Comparison of ENCODE assay signal across 1 cellular context in genomic region chr5:151077419-151077818, GRCh38.
TF ChIP-seq lines count a peak whose summit lies in the region.

No MANE protein-coding gene starts in this region.

TF ChIP-seq in GM12878, 131 proteins besides CTCF, POLR2A, EP300 and RAD21:
- no peak for TF ChIP-seq TAF1 (IDR thresholded peaks at IDR 0.05; ENCODE audit: borderline replicate concordance, low read depth, low read length)
- TF ChIP-seq, protein P1, sequence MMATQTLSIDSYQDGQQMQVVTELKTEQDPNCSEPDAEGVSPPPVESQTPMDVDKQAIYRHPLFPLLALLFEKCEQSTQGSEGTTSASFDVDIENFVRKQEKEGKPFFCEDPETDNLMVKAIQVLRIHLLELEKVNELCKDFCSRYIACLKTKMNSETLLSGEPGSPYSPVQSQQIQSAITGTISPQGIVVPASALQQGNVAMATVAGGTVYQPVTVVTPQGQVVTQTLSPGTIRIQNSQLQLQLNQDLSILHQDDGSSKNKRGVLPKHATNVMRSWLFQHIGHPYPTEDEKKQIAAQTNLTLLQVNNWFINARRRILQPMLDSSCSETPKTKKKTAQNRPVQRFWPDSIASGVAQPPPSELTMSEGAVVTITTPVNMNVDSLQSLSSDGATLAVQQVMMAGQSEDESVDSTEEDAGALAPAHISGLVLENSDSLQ (IDR thresholded peaks at IDR 0.05): peak; percentile 29; the same call in 1 of the 2 replicates
- TF ChIP-seq, protein P2, sequence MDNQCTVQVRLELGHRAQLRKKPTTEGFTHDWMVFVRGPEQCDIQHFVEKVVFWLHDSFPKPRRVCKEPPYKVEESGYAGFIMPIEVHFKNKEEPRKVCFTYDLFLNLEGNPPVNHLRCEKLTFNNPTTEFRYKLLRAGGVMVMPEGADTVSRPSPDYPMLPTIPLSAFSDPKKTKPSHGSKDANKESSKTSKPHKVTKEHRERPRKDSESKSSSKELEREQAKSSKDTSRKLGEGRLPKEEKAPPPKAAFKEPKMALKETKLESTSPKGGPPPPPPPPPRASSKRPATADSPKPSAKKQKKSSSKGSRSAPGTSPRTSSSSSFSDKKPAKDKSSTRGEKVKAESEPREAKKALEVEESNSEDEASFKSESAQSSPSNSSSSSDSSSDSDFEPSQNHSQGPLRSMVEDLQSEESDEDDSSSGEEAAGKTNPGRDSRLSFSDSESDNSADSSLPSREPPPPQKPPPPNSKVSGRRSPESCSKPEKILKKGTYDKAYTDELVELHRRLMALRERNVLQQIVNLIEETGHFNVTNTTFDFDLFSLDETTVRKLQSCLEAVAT (IDR thresholded peaks at IDR 0.05): peak; percentile 57; the same call in 1 of the 2 replicates
- TF ChIP-seq, protein P3, sequence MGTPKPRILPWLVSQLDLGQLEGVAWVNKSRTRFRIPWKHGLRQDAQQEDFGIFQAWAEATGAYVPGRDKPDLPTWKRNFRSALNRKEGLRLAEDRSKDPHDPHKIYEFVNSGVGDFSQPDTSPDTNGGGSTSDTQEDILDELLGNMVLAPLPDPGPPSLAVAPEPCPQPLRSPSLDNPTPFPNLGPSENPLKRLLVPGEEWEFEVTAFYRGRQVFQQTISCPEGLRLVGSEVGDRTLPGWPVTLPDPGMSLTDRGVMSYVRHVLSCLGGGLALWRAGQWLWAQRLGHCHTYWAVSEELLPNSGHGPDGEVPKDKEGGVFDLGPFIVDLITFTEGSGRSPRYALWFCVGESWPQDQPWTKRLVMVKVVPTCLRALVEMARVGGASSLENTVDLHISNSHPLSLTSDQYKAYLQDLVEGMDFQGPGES (IDR thresholded peaks at IDR 0.05): no peak
